ENCODE assay signal across 18 cellular contexts in the genomic region with DNA sequence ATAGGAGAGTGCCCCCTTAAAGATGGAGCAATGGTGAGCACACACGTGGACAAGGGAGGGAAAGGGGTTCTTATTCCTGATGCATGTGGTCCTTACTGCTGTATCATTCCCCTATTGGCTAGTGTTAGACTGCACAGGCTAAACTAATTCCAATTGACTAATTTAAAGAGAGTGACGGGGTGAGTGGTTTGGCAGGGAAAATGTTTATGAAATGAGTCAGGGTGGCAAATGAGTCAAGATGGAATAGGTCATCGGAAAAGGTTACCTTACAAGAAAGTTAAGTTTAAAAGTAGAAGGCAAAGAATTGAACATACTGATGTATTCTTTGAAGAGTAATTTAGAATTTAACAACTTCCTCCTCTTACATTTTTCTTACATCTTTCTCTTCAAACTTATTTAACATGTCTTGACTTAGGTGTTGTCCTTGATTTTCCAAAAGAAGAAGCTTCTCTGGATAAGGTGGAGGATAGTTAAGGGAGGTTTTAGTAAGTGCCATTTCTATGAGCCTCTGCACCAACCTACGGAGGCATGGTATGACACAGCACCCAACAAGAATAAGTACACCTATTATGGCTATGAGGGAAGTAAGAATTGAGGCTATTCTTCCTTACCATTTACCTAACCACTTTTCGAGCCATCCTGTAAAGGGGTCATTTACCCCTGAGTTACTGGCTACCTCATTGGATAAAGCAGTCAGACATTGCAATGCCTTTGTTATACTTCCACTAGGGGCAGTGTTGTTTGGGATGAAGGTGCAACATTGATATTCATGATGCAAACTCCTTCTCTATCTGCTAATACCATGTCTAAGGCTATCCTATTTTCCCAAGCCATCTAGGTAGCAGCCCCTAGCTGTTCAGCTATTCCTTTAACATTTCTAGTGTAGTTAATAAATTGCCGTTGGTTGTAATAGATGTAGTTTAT.
DNase-seq lines count a peak whose midpoint lies in the region; ATAC-seq and TF ChIP-seq lines count a peak whose summit lies in the region.
"Had no signal": no experiment of that assay in that cellular context is flagged by ENCODE, and none has a peak within 500 bp of the region (broad histone marks: within the 10 kb centered on the region; RNA-seq: fewer than 3 reads in every experiment).

No MANE protein-coding gene starts in this region.

- H4K20me1 ChIP-seq in neural progenitor cell (ENCODE audit: low read depth), result no peaks in the 10 kb centered on the region

- no peaks in the 10 kb centered on the region for H3K27me3 Mint-ChIP-seq in neural progenitor cell (ENCODE audit: insufficient read depth, low read depth)
- no peaks in the 10 kb centered on the region for H3K27me3 Mint-ChIP-seq in effector memory CD8-positive, alpha-beta T cell
- H3K27me3 Mint-ChIP-seq: activated CD8-positive, alpha-beta memory T cell treated with anti-CD3 and anti-CD28 coated beads, Interleukin-2, amount 10 ng/mL, durations not matched to agents 7 days and 5 days; naive thymus-derived CD8-positive, alpha-beta T cell had no signal

- H3F3A ChIP-seq in neural progenitor cell (ENCODE audit: low read depth), result no peaks in the 10 kb centered on the region

- H3K4me3 Mint-ChIP-seq in neural progenitor cell, result no peak overlapping the region
- no peak overlapping the region for H3K4me3 Mint-ChIP-seq in effector memory CD8-positive, alpha-beta T cell
- H3K4me3 Mint-ChIP-seq: activated CD8-positive, alpha-beta memory T cell treated with anti-CD3 and anti-CD28 coated beads, Interleukin-2, amount 10 ng/mL, durations not matched to agents 7 days and 5 days; naive thymus-derived CD8-positive, alpha-beta T cell had no signal

- peak; percentile 44 for TF ChIP-seq CTCF in neural progenitor cell (IDR thresholded peaks at IDR 0.05)

- H3K4me3 ChIP-seq in neural progenitor cell, result no peak overlapping the region
- H3K4me3 ChIP-seq: gastrocnemius medialis, thoracic aorta had no signal

- H3K79me2 ChIP-seq in neural progenitor cell (ENCODE audit: low read depth), result no peaks in the 10 kb centered on the region

- DNase-seq in DMS 273 (lab: John Stamatoyannopoulos, UW; ENCODE audit: unreplicated experiment) (peak; percentile 21), DMS 273 treated with DMSO at 0.1 percent for 48 hours (lab: John Stamatoyannopoulos, UW) (no peak), LoVo (ENCODE audit: low spot score) (peak; percentile 22), astrocyte of the hippocampus (ENCODE audit: low read depth, low spot score) (peak; percentile 0), neural progenitor cell (ENCODE audit: low spot score) (no peak), NCI-H524 treated with DMSO at 0.1 percent for 48 hours (lab: John Stamatoyannopoulos, UW) (no peak)
- no peak for DNase-seq in stimulated activated CD8-positive, alpha-beta memory T cell treated with anti-CD3 and anti-CD28 coated beads, Interleukin-4, amount 100 ng/mL, for 48 hours
- DNase-seq in effector memory CD8-positive, alpha-beta T cell, result no peak
- DNase-seq: 8988T; activated CD8-positive, alpha-beta memory T cell treated with anti-CD3 and anti-CD28 coated beads, Interleukin-2, amount 10 ng/mL, durations not matched to agents 7 days and 5 days; DMS153; gastrocnemius medialis; kidney; naive thymus-derived CD8-positive, alpha-beta T cell; NCI-H1436 treated with DMSO at 0.1 percent for 48 hours; T-helper 2 cell had no signal

- ATAC-seq in effector memory CD8-positive, alpha-beta T cell (replicated peaks), result no peak
- ATAC-seq: activated CD8-positive, alpha-beta memory T cell treated with anti-CD3 and anti-CD28 coated beads, Interleukin-2, amount 10 ng/mL, durations not matched to agents 7 days and 5 days; activated naive CD4-positive, alpha-beta T cell treated with anti-CD3 and anti-CD28 coated beads, Interleukin-2, amount 50 U/mL, for 72 hours; gastrocnemius medialis; naive thymus-derived CD8-positive, alpha-beta T cell had no signal

- H3K9ac ChIP-seq in neural progenitor cell, result no peak overlapping the region

- H3K27ac Mint-ChIP-seq in neural progenitor cell, result no peak overlapping the region
- H3K27ac Mint-ChIP-seq in effector memory CD8-positive, alpha-beta T cell, result no peak overlapping the region
- H3K27ac Mint-ChIP-seq: activated CD8-positive, alpha-beta memory T cell treated with anti-CD3 and anti-CD28 coated beads, Interleukin-2, amount 10 ng/mL, durations not matched to agents 7 days and 5 days; activated naive CD4-positive, alpha-beta T cell treated with anti-CD3 and anti-CD28 coated beads, Interleukin-2, amount 50 U/mL, for 72 hours; naive thymus-derived CD8-positive, alpha-beta T cell had no signal

- H3K4me1 Mint-ChIP-seq in neural progenitor cell, result no peaks in the 10 kb centered on the region
- no peaks in the 10 kb centered on the region for H3K4me1 Mint-ChIP-seq in effector memory CD8-positive, alpha-beta T cell (ENCODE audit: low read depth in 2 of 2)
- H3K4me1 Mint-ChIP-seq: activated CD8-positive, alpha-beta memory T cell treated with anti-CD3 and anti-CD28 coated beads, Interleukin-2, amount 10 ng/mL, durations not matched to agents 7 days and 5 days; naive thymus-derived CD8-positive, alpha-beta T cell had no signal

- no peaks in the 10 kb centered on the region for H3K36me3 Mint-ChIP-seq in neural progenitor cell
- no peaks in the 10 kb centered on the region for H3K36me3 Mint-ChIP-seq in effector memory CD8-positive, alpha-beta T cell (ENCODE audit: insufficient read depth)
- H3K36me3 Mint-ChIP-seq: activated CD8-positive, alpha-beta memory T cell treated with anti-CD3 and anti-CD28 coated beads, Interleukin-2, amount 10 ng/mL, durations not matched to agents 7 days and 5 days; activated naive CD4-positive, alpha-beta T cell treated with anti-CD3 and anti-CD28 coated beads, Interleukin-2, amount 50 U/mL, for 72 hours; naive thymus-derived CD8-positive, alpha-beta T cell had no signal

- no peaks in the 10 kb centered on the region for H3K27me3 ChIP-seq in neural progenitor cell
- H3K27me3 ChIP-seq: gastrocnemius medialis had no signal

- H3K36me3 ChIP-seq in neural progenitor cell, result no peaks in the 10 kb centered on the region
- H3K36me3 ChIP-seq: gastrocnemius medialis, thoracic aorta had no signal

- no peak overlapping the region for H3K27ac ChIP-seq in neural progenitor cell
- H3K27ac ChIP-seq: gastrocnemius medialis, thoracic aorta had no signal

- H2AFZ ChIP-seq in neural progenitor cell (replicated peaks), result no peak overlapping the region

- no peaks in the 10 kb centered on the region for H3K9me3 ChIP-seq in neural progenitor cell (ENCODE audit: low read depth)
- H3K9me3 ChIP-seq: gastrocnemius medialis, thoracic aorta had no signal

- H3K9me3 Mint-ChIP-seq in neural progenitor cell, result no peaks in the 10 kb centered on the region
- H3K9me3 Mint-ChIP-seq in effector memory CD8-positive, alpha-beta T cell, result peaks cover 7 to 27% of the 10 kb centered on the region in 2 donors

- H3K4me1 ChIP-seq in neural progenitor cell, result peaks cover 7% of the 10 kb centered on the region
- H3K4me1 ChIP-seq: gastrocnemius medialis had no signal

- H3K4me2 ChIP-seq in neural progenitor cell, result no peak overlapping the region

Comparison
In these comparisons a context has a peak if more than half of its experiments do, and no peak if none do; other contexts are left out.
1. DNase-seq: peak in DMS 273 (single experiment), LoVo (single experiment) and astrocyte of the hippocampus (single experiment); none in DMS 273 treated with DMSO at 0.1 percent for 48 hours (single experiment), neural progenitor cell (single experiment), stimulated activated CD8-positive, alpha-beta memory T cell treated with anti-CD3 and anti-CD28 coated beads, Interleukin-4, amount 100 ng/mL, for 48 hours (single experiment), NCI-H524 treated with DMSO at 0.1 percent for 48 hours (single experiment) and effector memory CD8-positive, alpha-beta T cell (0 of 3).